Comparison of ENCODE assay signal across 8 cellular contexts in the genomic region with DNA sequence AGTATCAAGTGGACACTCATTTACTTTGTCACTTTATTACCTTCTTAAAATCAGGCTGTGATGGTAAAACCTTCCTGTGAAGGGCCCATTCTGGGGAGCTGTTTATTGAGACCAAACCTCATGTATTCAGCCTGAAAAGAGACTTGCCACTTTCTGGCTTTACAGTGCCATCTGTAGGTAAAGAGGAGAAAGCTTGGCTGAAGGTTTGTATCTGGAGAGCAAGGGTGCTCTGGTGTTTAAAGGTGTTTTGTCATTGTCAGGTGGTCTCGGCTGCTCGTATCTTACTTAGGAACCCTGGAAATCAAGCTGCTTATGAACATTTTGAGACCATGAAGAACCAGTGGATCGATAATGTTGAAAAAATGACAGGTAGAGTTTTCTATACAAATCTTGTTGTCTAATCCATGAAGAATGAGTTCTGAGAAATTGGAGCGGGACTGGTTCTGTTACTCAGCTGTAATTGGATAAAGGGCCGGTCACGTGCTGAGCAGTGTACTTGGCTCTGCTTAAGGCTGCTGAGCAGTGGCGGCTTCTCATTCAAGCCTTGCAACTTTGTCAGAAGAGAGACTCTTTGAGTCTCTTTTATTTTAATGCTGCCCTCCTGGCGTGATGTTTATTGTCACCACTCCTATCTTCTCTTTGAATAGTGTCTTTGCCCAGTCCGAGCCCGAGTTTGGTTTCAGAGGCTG. TPM values are rescaled to one million over a fixed set of nuclear protein-coding genes. Genes with fewer than 3 reads are reported as not detected.
DNase-seq lines count a peak whose midpoint lies in the region; ATAC-seq, FAIRE-seq and TF ChIP-seq lines count a peak whose summit lies in the region.

No MANE protein-coding gene starts in this region.

- no peak for ATAC-seq in activated T-cell treated with anti-CD3 and anti-CD28 coated beads, Interleukin-2, amount 50 U/mL, for 4 hours
- no peak for ATAC-seq in GM18502 (IDR thresholded peaks at IDR 0.05; ENCODE audit: poor library complexity, unreplicated experiment)

- FAIRE-seq in GM19239 (lab: Jason Lieb, UNC), result peak; percentile 77

- H3K4me1 ChIP-seq in effector memory CD4-positive, alpha-beta T cell (ENCODE audit: control insufficient read depth, insufficient read depth, low read length, poor library complexity, severe bottlenecking), result no peaks in the 10 kb centered on the region

- DNase-seq in AG10803 (ENCODE audit: low read depth) (peak; percentile 28), GM19239 (ENCODE audit: insufficient read length, low spot score) (peak; percentile 28), RPMI7951 (ENCODE audit: low read depth) (peak; percentile 28), hepatic stellate cell (ENCODE audit: low spot score) (peak; percentile 26), pons (ENCODE audit: low spot score) (no peak)
- DNase-seq in effector memory CD4-positive, alpha-beta T cell, result no peak
- no peak for DNase-seq in activated T-cell treated with anti-CD3 and anti-CD28 coated beads, Interleukin-2, amount 50 U/mL, for 4 hours

- no peaks in the 10 kb centered on the region for H3K9me3 Mint-ChIP-seq in activated T-cell treated with anti-CD3 and anti-CD28 coated beads, Interleukin-2, amount 50 U/mL, for 4 hours

- TF ChIP-seq CTCF in AG10803 (conservative IDR thresholded peaks at IDR 0.05; ENCODE audit: low read length), result peak; percentile 49

- no peak overlapping the region for H3K4me3 Mint-ChIP-seq in activated T-cell treated with anti-CD3 and anti-CD28 coated beads, Interleukin-2, amount 50 U/mL, for 4 hours

- H3K9me3 ChIP-seq in effector memory CD4-positive, alpha-beta T cell (ENCODE audit: control insufficient read depth, low read length), result no peaks in the 10 kb centered on the region

- peaks cover 45% of the 10 kb centered on the region for H3K36me3 Mint-ChIP-seq in activated T-cell treated with anti-CD3 and anti-CD28 coated beads, Interleukin-2, amount 50 U/mL, for 4 hours (ENCODE audit: insufficient read depth)

- H3K27me3 ChIP-seq in effector memory CD4-positive, alpha-beta T cell (replicated peaks; ENCODE audit: control insufficient read depth, insufficient read depth, low read length, poor library complexity, severe bottlenecking), result no peaks in the 10 kb centered on the region

- no peaks in the 10 kb centered on the region for H3K27me3 Mint-ChIP-seq in activated T-cell treated with anti-CD3 and anti-CD28 coated beads, Interleukin-2, amount 50 U/mL, for 4 hours (ENCODE audit: low read depth)

- no peaks in the 10 kb centered on the region for H3K4me1 Mint-ChIP-seq in activated T-cell treated with anti-CD3 and anti-CD28 coated beads, Interleukin-2, amount 50 U/mL, for 4 hours (ENCODE audit: low read depth)

- no peak overlapping the region for H3K4me3 ChIP-seq in AG10803 (ENCODE audit: low read length)
- H3K4me3 ChIP-seq in effector memory CD4-positive, alpha-beta T cell (ENCODE audit: insufficient read depth, low read depth, low read length, poor library complexity, severe bottlenecking), result no peak overlapping the region

- no peak overlapping the region for H3K27ac ChIP-seq in effector memory CD4-positive, alpha-beta T cell (ENCODE audit: insufficient read depth, low read length, poor library complexity, severe bottlenecking)

- H3K36me3 ChIP-seq in effector memory CD4-positive, alpha-beta T cell (ENCODE audit: control insufficient read depth, insufficient read depth, low read length), result peaks cover 58% of the 10 kb centered on the region

RNA-seq across cellular contexts. Expression of gene AP3M1, which starts 46.9 kb away (rescaled TPM):
- total RNA-seq in RPMI7951 (2014; rRNA removed; shearing (Covaris generic)), result 26.4 and 29.2 TPM in 2 replicates
- 10 to 100 TPM; 49.8 to 56.7 (median 52.5) TPM for total RNA-seq in activated T-cell treated with anti-CD3 and anti-CD28 coated beads, Interleukin-2, amount 50 U/mL, for 4 hours

RNA-seq across cellular contexts. Expression of gene ADK, which starts 47.3 kb away (rescaled TPM):
- 63.5 and 64.6 TPM in 2 replicates for total RNA-seq in RPMI7951 (2014; rRNA removed; shearing (Covaris generic))
- total RNA-seq in activated T-cell treated with anti-CD3 and anti-CD28 coated beads, Interleukin-2, amount 50 U/mL, for 4 hours, result 10 to 100 TPM; 49.7 to 56.8 (median 56.2) TPM

Comparison
In these comparisons a context has a peak if more than half of its experiments do, and no peak if none do; other contexts are left out.
1. DNase-seq: peak in AG10803 (single experiment), GM19239 (single experiment), RPMI7951 (single experiment) and hepatic stellate cell (single experiment); none in effector memory CD4-positive, alpha-beta T cell (0 of 3), pons (single experiment) and activated T-cell treated with anti-CD3 and anti-CD28 coated beads, Interleukin-2, amount 50 U/mL, for 4 hours (single experiment).